Comparison of ENCODE assay signal across 14 cellular contexts in the genomic region with DNA sequence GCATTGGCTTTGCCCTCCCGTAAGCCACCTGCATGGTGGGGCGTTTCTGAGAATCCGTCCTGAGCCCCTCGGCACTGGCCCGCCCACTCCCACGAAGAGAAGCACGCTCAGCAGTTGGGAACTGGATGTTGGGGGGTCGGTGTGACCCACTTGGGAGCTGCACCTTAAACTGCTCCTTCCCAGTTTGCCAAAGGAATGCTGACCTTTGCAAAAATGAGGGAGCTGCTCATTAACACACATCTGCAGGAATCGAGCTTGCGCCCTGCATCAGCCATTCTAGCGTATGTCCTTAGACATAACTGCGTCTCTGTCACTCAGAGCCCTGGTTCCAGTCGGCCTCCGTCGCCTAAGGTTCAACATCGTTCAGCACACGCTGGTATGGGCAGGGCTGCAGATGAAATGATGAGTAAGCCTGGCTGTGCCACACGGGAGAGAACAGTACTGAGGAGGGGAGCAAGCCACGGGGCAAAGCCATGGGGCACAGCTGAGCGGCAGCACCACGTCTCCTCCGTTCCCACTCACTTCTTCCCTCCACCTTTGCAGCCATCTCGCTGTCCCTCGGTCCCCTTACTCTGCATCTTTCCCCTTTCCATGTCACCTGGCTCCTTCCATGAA. TPM values are rescaled to one million over a fixed set of nuclear protein-coding genes. Genes with fewer than 3 reads are reported as not detected.
DNase-seq lines count a peak whose midpoint lies in the region; ATAC-seq and TF ChIP-seq lines count a peak whose summit lies in the region.
"Had no signal": no experiment of that assay in that cellular context is flagged by ENCODE, and none has a peak within 500 bp of the region (broad histone marks: within the 10 kb centered on the region; RNA-seq: fewer than 3 reads in every experiment).

No MANE protein-coding gene starts in this region.

- H3K4me3 ChIP-seq in SK-N-MC (peak overlapping the region; percentile 65), smooth muscle cell (no peak overlapping the region)
- no peak overlapping the region for H3K4me3 ChIP-seq in naive thymus-derived CD4-positive, alpha-beta T cell (ENCODE audit: low read length)
- H3K4me3 ChIP-seq: pancreas had no signal

- POLR2A ChIA-PET in naive thymus-derived CD4-positive, alpha-beta T cell (lab: Charles Lee), result no interaction called here

- WGBS in smooth muscle cell (ENCODE audit: low lambda C conversion rate), result 75% methylated on average over 24 of the region's 24 CpGs

- peak; percentile 58 for DNase-seq in Daoy (ENCODE audit: low read depth)
- DNase-seq in SK-N-MC (ENCODE audit: low read depth, low spot score), result no peak
- peak; percentile 42 for DNase-seq in kidney tubule cell (ENCODE audit: low spot score)
- no peak for DNase-seq in smooth muscle cell (lab: John Stamatoyannopoulos, UW; ENCODE audit: unreplicated experiment)
- no peak for DNase-seq in activated CD8-positive, alpha-beta memory T cell treated with anti-CD3 and anti-CD28 coated beads, Interleukin-2, amount 10 ng/mL, durations not matched to agents 7 days and 5 days
- DNase-seq in naive thymus-derived CD4-positive, alpha-beta T cell, result no peak
- no peak for DNase-seq in NCI-H82 treated with DMSO at 0.1 percent for 48 hours (lab: John Stamatoyannopoulos, UW; ENCODE audit: unreplicated experiment)
- DNase-seq: CD4-positive, CD25-positive, alpha-beta regulatory T cell; effector CD4-positive, alpha-beta T cell; GDM1; GOT3; pancreas had no signal

- peaks cover 3% of the 10 kb centered on the region for H3K36me3 Mint-ChIP-seq in activated CD8-positive, alpha-beta memory T cell treated with anti-CD3 and anti-CD28 coated beads, Interleukin-2, amount 10 ng/mL, durations not matched to agents 7 days and 5 days
- no peaks in the 10 kb centered on the region for H3K36me3 Mint-ChIP-seq in naive thymus-derived CD4-positive, alpha-beta T cell

- no peak overlapping the region for H3K27ac ChIP-seq in SK-N-MC
- H3K27ac ChIP-seq in smooth muscle cell (ENCODE audit: low read depth), result peak overlapping the region; percentile 53
- H3K27ac ChIP-seq in naive thymus-derived CD4-positive, alpha-beta T cell (ENCODE audit: low read depth, low read length), result no peak overlapping the region
- H3K27ac ChIP-seq: brain microvascular endothelial cell, pancreas had no signal

- H3K9me3 Mint-ChIP-seq in activated CD8-positive, alpha-beta memory T cell treated with anti-CD3 and anti-CD28 coated beads, Interleukin-2, amount 10 ng/mL, durations not matched to agents 7 days and 5 days (ENCODE audit: low read depth), result no peaks in the 10 kb centered on the region
- peaks cover 0 to 1% (median 0%) of the 10 kb centered on the region in 11 donors for H3K9me3 Mint-ChIP-seq in naive thymus-derived CD4-positive, alpha-beta T cell

- peaks cover 46% of the 10 kb centered on the region for H3K4me1 Mint-ChIP-seq in activated CD8-positive, alpha-beta memory T cell treated with anti-CD3 and anti-CD28 coated beads, Interleukin-2, amount 10 ng/mL, durations not matched to agents 7 days and 5 days
- peaks cover 21 to 49% (median 39%) of the 10 kb centered on the region in 7 donors for H3K4me1 Mint-ChIP-seq in naive thymus-derived CD4-positive, alpha-beta T cell

- no peak overlapping the region for H2AFZ ChIP-seq in smooth muscle cell (ENCODE audit: low read depth)

- H4K20me1 ChIP-seq in smooth muscle cell (ENCODE audit: low read depth), result peaks cover 3% of the 10 kb centered on the region

- peak overlapping the region; percentile 70 for H3K4me2 ChIP-seq in smooth muscle cell

- H3K9ac ChIP-seq in SK-N-MC (ENCODE audit: insufficient read length), result no peak overlapping the region
- H3K9ac ChIP-seq in smooth muscle cell (ENCODE audit: low read depth), result no peak overlapping the region

- peaks cover 26% of the 10 kb centered on the region for H3K4me1 ChIP-seq in smooth muscle cell (ENCODE audit: low read depth)
- H3K4me1 ChIP-seq in naive thymus-derived CD4-positive, alpha-beta T cell (ENCODE audit: control insufficient read depth in 2 of 2, insufficient read depth in 2 of 2, low read length in 2 of 2), result peaks cover 5 to 18% of the 10 kb centered on the region in 2 donors
- H3K4me1 ChIP-seq: pancreas had no signal

- H3K36me3 ChIP-seq in SK-N-MC (ENCODE audit: insufficient read depth, low read length) (no peaks in the 10 kb centered on the region), smooth muscle cell (ENCODE audit: low read depth) (no peaks in the 10 kb centered on the region)
- H3K36me3 ChIP-seq in naive thymus-derived CD4-positive, alpha-beta T cell (ENCODE audit: control insufficient read depth in 2 of 3, insufficient read depth in 3 of 3, low read length in 3 of 3), result no peaks in the 10 kb centered on the region
- H3K36me3 ChIP-seq: brain microvascular endothelial cell, pancreas had no signal

- peaks cover 40% of the 10 kb centered on the region for H3K27me3 Mint-ChIP-seq in activated CD8-positive, alpha-beta memory T cell treated with anti-CD3 and anti-CD28 coated beads, Interleukin-2, amount 10 ng/mL, durations not matched to agents 7 days and 5 days
- H3K27me3 Mint-ChIP-seq in naive thymus-derived CD4-positive, alpha-beta T cell, result peaks cover 0 to 33% (median 19%) of the 10 kb centered on the region in 5 donors

- H3F3A ChIP-seq in smooth muscle cell (ENCODE audit: low read depth), result peaks cover 14% of the 10 kb centered on the region

- H3K27me3 ChIP-seq in smooth muscle cell (ENCODE audit: low read depth), result no peaks in the 10 kb centered on the region
- H3K27me3 ChIP-seq in naive thymus-derived CD4-positive, alpha-beta T cell (ENCODE audit: control insufficient read depth in 2 of 2, insufficient read depth in 2 of 2, low read length in 2 of 2), result no peaks in the 10 kb centered on the region
- H3K27me3 ChIP-seq: brain microvascular endothelial cell, pancreas had no signal

- intact Hi-C loops in naive thymus-derived CD4-positive, alpha-beta T cell (cut with micrococcal nuclease), result no loop called here

- H3K79me2 ChIP-seq in smooth muscle cell (ENCODE audit: low read depth), result no peaks in the 10 kb centered on the region

- no peaks in the 10 kb centered on the region for H3K9me3 ChIP-seq in SK-N-MC (ENCODE audit: low read depth, low read length)
- H3K9me3 ChIP-seq in smooth muscle cell (replicated peaks; ENCODE audit: low read depth), result no peaks in the 10 kb centered on the region
- no peaks in the 10 kb centered on the region for H3K9me3 ChIP-seq in naive thymus-derived CD4-positive, alpha-beta T cell (ENCODE audit: control insufficient read depth in 2 of 3, low read length in 3 of 3)
- H3K9me3 ChIP-seq: pancreas had no signal

- no peak for TF ChIP-seq CTCF in smooth muscle cell (IDR thresholded peaks at IDR 0.05; ENCODE audit: borderline replicate concordance, insufficient read depth, poor library complexity, severe bottlenecking)

- CTCF ChIA-PET in activated CD8-positive, alpha-beta memory T cell treated with anti-CD3 and anti-CD28 coated beads, Interleukin-2, amount 10 ng/mL, durations not matched to agents 7 days and 5 days (lab: Charles Lee), result interaction anchor here (1.1 to 2.3 kb wide), 4 partner anchors 13 to 98 kb away, joined by 4 to 8 read pairs (median 6); no protein-coding TSS in a partner anchor
- CTCF ChIA-PET in naive thymus-derived CD4-positive, alpha-beta T cell (lab: Charles Lee), result no interaction called here

- no peak for ATAC-seq in activated CD8-positive, alpha-beta memory T cell treated with anti-CD3 and anti-CD28 coated beads, Interleukin-2, amount 10 ng/mL, durations not matched to agents 7 days and 5 days
- no peak for ATAC-seq in naive thymus-derived CD4-positive, alpha-beta T cell
- ATAC-seq in HG02571 (IDR thresholded peaks at IDR 0.05; ENCODE audit: unreplicated experiment), result no peak

- H3K27ac Mint-ChIP-seq in activated CD8-positive, alpha-beta memory T cell treated with anti-CD3 and anti-CD28 coated beads, Interleukin-2, amount 10 ng/mL, durations not matched to agents 7 days and 5 days, result no peak overlapping the region
- H3K27ac Mint-ChIP-seq in naive thymus-derived CD4-positive, alpha-beta T cell, result peak overlapping the region in 1 of 9 donors; percentile 67
- H3K27ac Mint-ChIP-seq: CD4-positive, CD25-positive, alpha-beta regulatory T cell had no signal

- no peak overlapping the region for H3K4me3 Mint-ChIP-seq in activated CD8-positive, alpha-beta memory T cell treated with anti-CD3 and anti-CD28 coated beads, Interleukin-2, amount 10 ng/mL, durations not matched to agents 7 days and 5 days
- H3K4me3 Mint-ChIP-seq in naive thymus-derived CD4-positive, alpha-beta T cell, result peak overlapping the region in 5 of 10 donors; percentile 16 to 36 (median 32)

RNA-seq across cellular contexts. Expression of a gene that starts 28.8 kb away (rescaled TPM):
- 40.7 and 49.6 TPM in 2 replicates for total RNA-seq in Daoy (2014; rRNA removed; shearing (Covaris generic))
- total RNA-seq in smooth muscle cell, result 28.0 and 39.8 TPM in 2 replicates
- polyA plus RNA-seq in smooth muscle cell, result 49.7 and 59.3 TPM in 2 replicates
- 10 to 100 TPM in 1 of 2 experiments, 1 to 10 TPM in 1; 4.0 to 16.9 TPM for total RNA-seq in activated CD8-positive, alpha-beta memory T cell treated with anti-CD3 and anti-CD28 coated beads, Interleukin-2, amount 10 ng/mL, durations not matched to agents 7 days and 5 days
- total RNA-seq in naive thymus-derived CD4-positive, alpha-beta T cell, result under 1 TPM in 3 of 5 experiments, not detected in 2; 0.14 to 0.85 (median 0.22) TPM
- not detected for polyA plus RNA-seq in naive thymus-derived CD4-positive, alpha-beta T cell
- polyA plus RNA-seq: CD4-positive, CD25-positive, alpha-beta regulatory T cell had no signal

Comparison
In these comparisons a context has a peak if more than half of its experiments do, and no peak if none do; other contexts are left out.
1. DNase-seq: peak in Daoy (single experiment) and kidney tubule cell (single experiment); none in SK-N-MC (single experiment), smooth muscle cell (single experiment), activated CD8-positive, alpha-beta memory T cell treated with anti-CD3 and anti-CD28 coated beads, Interleukin-2, amount 10 ng/mL, durations not matched to agents 7 days and 5 days (single experiment), naive thymus-derived CD4-positive, alpha-beta T cell (0 of 9) and NCI-H82 treated with DMSO at 0.1 percent for 48 hours (single experiment).